In the genomic region with DNA sequence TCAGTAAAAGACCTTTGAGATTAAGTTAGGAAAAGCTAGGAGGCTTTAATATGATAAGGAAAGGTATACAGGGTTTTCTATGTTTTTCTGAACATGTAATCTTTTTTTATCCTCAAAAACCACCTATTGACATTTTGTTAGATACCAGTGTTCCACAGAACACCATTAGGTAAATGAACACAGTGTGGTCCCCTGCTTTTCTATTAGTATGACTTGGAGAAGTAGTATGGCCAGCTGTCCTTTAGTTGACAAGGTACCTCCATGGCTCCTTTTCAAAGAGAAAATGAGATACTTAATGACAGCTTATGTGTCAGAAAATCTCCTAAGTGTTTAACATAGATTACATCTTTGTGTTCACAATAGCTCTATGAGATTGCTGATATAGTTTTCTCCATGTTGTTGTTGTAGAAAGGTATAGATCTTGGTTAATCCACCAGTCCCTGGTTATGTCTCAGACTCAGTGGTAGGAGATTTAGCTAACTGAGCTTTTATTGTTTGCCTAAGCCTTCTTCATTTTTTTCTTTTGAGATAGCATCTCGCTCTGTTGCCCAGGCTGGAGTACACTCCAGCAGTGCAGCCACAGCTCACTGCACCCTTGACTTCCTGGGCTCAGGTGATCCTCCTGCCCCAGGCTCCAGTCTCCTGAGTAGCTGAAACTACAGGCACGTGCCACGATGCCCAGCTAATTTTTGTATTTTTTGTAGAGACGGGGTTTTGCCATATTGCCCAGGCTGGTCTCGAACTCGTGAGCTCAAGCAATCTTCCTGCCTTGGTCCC, we compare ENCODE assay signal across 24 cellular contexts. TPM values are rescaled to one million over a fixed set of nuclear protein-coding genes. Genes with fewer than 3 reads are reported as not detected.
DNase-seq lines count a peak whose midpoint lies in the region; ATAC-seq, FAIRE-seq and TF ChIP-seq lines count a peak whose summit lies in the region.
"Had no signal": no experiment of that assay in that cellular context is flagged by ENCODE, and none has a peak within 500 bp of the region (broad histone marks: within the 10 kb centered on the region; RNA-seq: fewer than 3 reads in every experiment).

No MANE protein-coding gene starts in this region.

- SMC1A ChIA-PET in GM12878 (lab: Charles Lee; ENCODE audit: uncharacterized antibody, unreplicated experiment), result interaction anchor here (0.6 to 6.1 kb wide), 18 partner anchors 7 to 172 kb away, joined by 3 to 71 read pairs (median 4); partner anchors contain the start of gene STIM1

- no peak overlapping the region for H3K4me3 Mint-ChIP-seq in activated T-cell treated with anti-CD3 and anti-CD28 coated beads, Interleukin-2, amount 50 U/mL, for 72 hours
- H3K4me3 Mint-ChIP-seq in stimulated activated effector memory CD8-positive, alpha-beta T cell treated with anti-CD3 and anti-CD28 coated beads, Interleukin-12 subunit alpha, Interleukin-12 subunit beta, amount 100 ng/mL, for 72 hours, result no peak overlapping the region
- H3K4me3 Mint-ChIP-seq in WTC11, result no peak overlapping the region
- H3K4me3 Mint-ChIP-seq: activated naive CD8-positive, alpha-beta T cell treated with anti-CD3 and anti-CD28 coated beads, Interleukin-2, amount 50 U/mL, for 24 hours had no signal

- WGBS in GM12878 (ENCODE audit: insufficient coverage, insufficient replicate concordance, low lambda C conversion rate, missing lambda C conversion rate), result 62% methylated on average over 6 of the region's 6 CpGs

- H3K27ac Mint-ChIP-seq in activated T-cell treated with anti-CD3 and anti-CD28 coated beads, Interleukin-2, amount 50 U/mL, for 72 hours, result peak overlapping the region; percentile 76
- H3K27ac Mint-ChIP-seq in stimulated activated effector memory CD8-positive, alpha-beta T cell treated with anti-CD3 and anti-CD28 coated beads, Interleukin-12 subunit alpha, Interleukin-12 subunit beta, amount 100 ng/mL, for 72 hours, result peak overlapping the region; percentile 33
- H3K27ac Mint-ChIP-seq in WTC11, result no peak overlapping the region
- H3K27ac Mint-ChIP-seq: activated naive CD8-positive, alpha-beta T cell treated with anti-CD3 and anti-CD28 coated beads, Interleukin-2, amount 50 U/mL, for 24 hours; activated T-helper 2 cell treated with anti-CD3 and anti-CD28 coated beads, Interferon-gamma antibody, Interleukin-2, Interleukin-4, amounts not matched to agents 10 μg/mL and 5 μg/mL and 100 μg/mL, durations not matched to agents 14 hours and 24 hours and 36 hours had no signal

- H3K9me3 ChIP-seq in GM12878 (replicated peaks; ENCODE audit: control insufficient read depth, insufficient read depth, low read length), result peaks cover 2% of the 10 kb centered on the region; the same call in 1 of the 3 replicates
- H3K9me3 ChIP-seq in mucosa of descending colon, result no peaks in the 10 kb centered on the region
- H3K9me3 ChIP-seq: A549, MG63, suprapubic skin had no signal

- peaks cover 56% of the 10 kb centered on the region for H3K79me2 ChIP-seq in GM12878 (ENCODE audit: control insufficient read depth, insufficient read depth, low read length)

- no peak for FAIRE-seq in GM12878 (lab: Jason Lieb, UNC)
- FAIRE-seq: A549 had no signal

- no peak for DNase-seq in activated T-cell treated with anti-CD3 and anti-CD28 coated beads, Interleukin-2, amount 50 U/mL, for 72 hours
- DNase-seq in activated T-cell treated with anti-CD3 and anti-CD28 coated beads for 4 hours (no peak), HL-60 (ENCODE audit: low read depth in 1 of 2, low spot score in 1 of 2) (no peak), GM12878 (ENCODE audit: low read depth, low spot score) (no peak), WTC11 (ENCODE audit: low spot score) (no peak), mucosa of descending colon (no peak)
- DNase-seq in stimulated activated effector memory CD8-positive, alpha-beta T cell treated with anti-CD3 and anti-CD28 coated beads, Interleukin-12 subunit alpha, Interleukin-12 subunit beta, amount 100 ng/mL, for 72 hours (ENCODE audit: low spot score in 2 of 2), result no peak
- DNase-seq: activated CD4-positive, alpha-beta T cell treated with anti-CD3 and anti-CD28 coated beads for 48 hours; activated naive CD8-positive, alpha-beta T cell treated with anti-CD3 and anti-CD28 coated beads, Interleukin-2, amount 50 U/mL, for 24 hours; mammary epithelial cell; MG63; NCI-H1436 treated with DMSO at 0.1 percent for 48 hours; NCI-H2107; NCI-H446 treated with DMSO at 0.1 percent for 48 hours; occipital lobe; PC-3; SHP77 treated with DMSO at 0.1 percent for 48 hours; stimulated activated CD4-positive, alpha-beta T cell treated with anti-CD3 and anti-CD28 coated beads, Interleukin-1b, Interleukin-23, amount 100 ng/mL, for 48 hours had no signal

- peak overlapping the region; percentile 79; the same call in 1 of the 2 replicates for H3K27ac ChIP-seq in HL-60 (replicated peaks)
- H3K27ac ChIP-seq in GM12878 (ENCODE audit: control insufficient read depth, insufficient read depth), result peak overlapping the region; percentile 39; the same call in 1 of the 2 replicates
- H3K27ac ChIP-seq: suprapubic skin had no signal

- CTCF ChIA-PET in GM12878 (lab: Yijun Ruan, JAX) (interaction anchor here (0.7 to 4.2 kb wide), 8 partner anchors 8 to 171 kb away, joined by 3 to 36 read pairs (median 6); partner anchors contain the start of gene STIM1), WTC11 (lab: Charles Lee) (interaction anchor here (3.0 kb wide), 1 partner anchor 47 kb away, joined by 13 read pairs; the partner anchor contains the start of gene STIM1)

- H3K27me3 ChIP-seq in HL-60 (ENCODE audit: insufficient read depth, poor library complexity, severe bottlenecking), result no peaks in the 10 kb centered on the region
- no peaks in the 10 kb centered on the region for H3K27me3 ChIP-seq in GM12878 (replicated peaks in 1 of 2; ENCODE audit: control insufficient read depth in 2 of 2, insufficient read depth in 2 of 2, low read length in 1 of 2)
- H3K27me3 ChIP-seq: MG63, suprapubic skin had no signal

- in situ Hi-C loops in GM12878 (cut with MboI), result no loop called here

- no peak for TF ChIP-seq POLR2A in GM12878 (IDR thresholded peaks at IDR 0.05; ENCODE audit: low read depth, low read length)

- TF ChIP-seq EP300 in GM12878 (IDR thresholded peaks at IDR 0.05; ENCODE audit: borderline replicate concordance in 1 of 2, control insufficient read depth in 1 of 2, low read depth in 2 of 2, low read length in 2 of 2), result no peak

- no peak overlapping the region for H3K4me3 ChIP-seq in HL-60 (replicated peaks; ENCODE audit: insufficient read depth, low read length)
- H3K4me3 ChIP-seq in GM12878, result no peak overlapping the region
- no peak overlapping the region for H3K4me3 ChIP-seq in mucosa of descending colon
- H3K4me3 ChIP-seq: A549, MG63, skin epidermis, suprapubic skin had no signal

- intact Hi-C loops in GM12878 (cut with micrococcal nuclease; ENCODE audit: unreplicated experiment) (no loop called here), mucosa of descending colon (cut with DNase I, micrococcal nuclease) (no loop called here)

- TF ChIP-seq RAD21 in GM12878 (IDR thresholded peaks at IDR 0.05; ENCODE audit: insufficient read depth, low read depth, low read length), result no peak

- H3K36me3 ChIP-seq in GM12878 (ENCODE audit: control insufficient read depth in 2 of 2, insufficient read depth in 2 of 2, low read length in 1 of 2) (peaks cover 0 to 3% of the 10 kb centered on the region in 2 experiments; a peak in 1 of 4 replicates), mucosa of descending colon (ENCODE audit: low read depth) (no peaks in the 10 kb centered on the region)
- H3K36me3 ChIP-seq: MG63, suprapubic skin had no signal

- BruUV-seq in GM12878 (replicated peaks; lab: Mats Ljungman, UMichigan), result no TSS peak

- H3K4me2 ChIP-seq in GM12878 (ENCODE audit: control insufficient read depth, insufficient read depth), result no peak overlapping the region
- H3K4me2 ChIP-seq: A549 had no signal

- no peaks in the 10 kb centered on the region for H4K20me1 ChIP-seq in GM12878 (ENCODE audit: control insufficient read depth, insufficient read depth)

- ATAC-seq in activated T-cell treated with anti-CD3 and anti-CD28 coated beads, Interleukin-2, amount 50 U/mL, for 72 hours (replicated peaks in 1 of 2), result no peak
- ATAC-seq in GM12878 (no peak), WTC11 (no peak), mucosa of descending colon (no peak), GM21528 (IDR thresholded peaks at IDR 0.05; ENCODE audit: low FRiP score, unreplicated experiment) (no peak)
- ATAC-seq in stimulated activated effector memory CD8-positive, alpha-beta T cell treated with anti-CD3 and anti-CD28 coated beads, Interleukin-12 subunit alpha, Interleukin-12 subunit beta, amount 100 ng/mL, for 72 hours, result no peak
- ATAC-seq: A549; activated naive CD8-positive, alpha-beta T cell treated with anti-CD3 and anti-CD28 coated beads, Interleukin-2, amount 50 U/mL, for 24 hours; PC-3 had no signal

- RAD21 ChIA-PET in GM12878 (lab: Charles Lee; ENCODE audit: unreplicated experiment), result interaction anchor here (0.5 to 7.6 kb wide), 9 partner anchors 11 to 171 kb away, joined by 3 to 87 read pairs (median 4); partner anchors contain the start of gene STIM1

- H3K4me1 ChIP-seq in GM12878 (ENCODE audit: control insufficient read depth, insufficient read depth, low read length), result peaks cover 42% of the 10 kb centered on the region
- peaks cover 36% of the 10 kb centered on the region for H3K4me1 ChIP-seq in mucosa of descending colon (ENCODE audit: low read depth)

- no peak overlapping the region for H3K9ac ChIP-seq in GM12878 (ENCODE audit: control insufficient read depth, insufficient read depth, low read length)

- H3K36me3 Mint-ChIP-seq in activated T-cell treated with anti-CD3 and anti-CD28 coated beads, Interleukin-2, amount 50 U/mL, for 72 hours (ENCODE audit: insufficient read depth in 2 of 2), result peaks cover 0 to 2% of the 10 kb centered on the region in 2 donors
- no peaks in the 10 kb centered on the region for H3K36me3 Mint-ChIP-seq in stimulated activated effector memory CD8-positive, alpha-beta T cell treated with anti-CD3 and anti-CD28 coated beads, Interleukin-12 subunit alpha, Interleukin-12 subunit beta, amount 100 ng/mL, for 72 hours
- peaks cover 7% of the 10 kb centered on the region; the same call in 1 of the 2 replicates for H3K36me3 Mint-ChIP-seq in WTC11

- H2AFZ ChIP-seq in GM12878 (ENCODE audit: control insufficient read depth, low read depth, low read length), result no peak overlapping the region

- no peaks in the 10 kb centered on the region for H3K27me3 Mint-ChIP-seq in activated T-cell treated with anti-CD3 and anti-CD28 coated beads, Interleukin-2, amount 50 U/mL, for 72 hours (ENCODE audit: low read depth)
- H3K27me3 Mint-ChIP-seq in WTC11 (ENCODE audit: low read depth), result no peaks in the 10 kb centered on the region; the same call in 1 of the 2 replicates
- H3K27me3 Mint-ChIP-seq: activated naive CD8-positive, alpha-beta T cell treated with anti-CD3 and anti-CD28 coated beads, Interleukin-2, amount 50 U/mL, for 24 hours; IgD-negative memory B cell had no signal

- no peaks in the 10 kb centered on the region for H3K9me3 Mint-ChIP-seq in activated T-cell treated with anti-CD3 and anti-CD28 coated beads, Interleukin-2, amount 50 U/mL, for 72 hours
- H3K9me3 Mint-ChIP-seq in stimulated activated effector memory CD8-positive, alpha-beta T cell treated with anti-CD3 and anti-CD28 coated beads, Interleukin-12 subunit alpha, Interleukin-12 subunit beta, amount 100 ng/mL, for 72 hours, result no peaks in the 10 kb centered on the region
- peaks cover 12% of the 10 kb centered on the region for H3K9me3 Mint-ChIP-seq in WTC11
- H3K9me3 Mint-ChIP-seq: activated naive CD8-positive, alpha-beta T cell treated with anti-CD3 and anti-CD28 coated beads, Interleukin-2, amount 50 U/mL, for 24 hours; activated T-helper 2 cell treated with anti-CD3 and anti-CD28 coated beads, Interferon-gamma antibody, Interleukin-2, Interleukin-4, amounts not matched to agents 10 μg/mL and 5 μg/mL and 100 μg/mL, durations not matched to agents 14 hours and 24 hours and 36 hours; IgD-negative memory B cell had no signal

- POLR2A ChIA-PET in GM12878 (lab: Charles Lee), result interaction anchor here (0.6 to 2.8 kb wide), 6 partner anchors 17 to 155 kb away, joined by 3 to 15 read pairs (median 4); partner anchors contain the start of gene STIM1
- POLR2A ChIA-PET in WTC11 (lab: Charles Lee), result no interaction called here

- no peak for TF ChIP-seq CTCF in HL-60 (IDR thresholded peaks at IDR 0.05; ENCODE audit: insufficient read depth, low read length)
- no peak for TF ChIP-seq CTCF in GM12878 (IDR thresholded peaks at IDR 0.05 in 2 of 3, conservative IDR thresholded peaks at IDR 0.05 in 1 of 3; ENCODE audit: control insufficient read depth in 2 of 3, extremely low read depth in 1 of 3, insufficient read depth in 1 of 3, low read depth in 3 of 3, low read length in 3 of 3)
- no peak for TF ChIP-seq CTCF in WTC11 (IDR thresholded peaks at IDR 0.05)
- no peak for TF ChIP-seq CTCF in mucosa of descending colon (IDR thresholded peaks at IDR 0.05)

- peaks cover 61% of the 10 kb centered on the region for H3K4me1 Mint-ChIP-seq in activated T-cell treated with anti-CD3 and anti-CD28 coated beads, Interleukin-2, amount 50 U/mL, for 72 hours (ENCODE audit: low read depth)
- H3K4me1 Mint-ChIP-seq in stimulated activated effector memory CD8-positive, alpha-beta T cell treated with anti-CD3 and anti-CD28 coated beads, Interleukin-12 subunit alpha, Interleukin-12 subunit beta, amount 100 ng/mL, for 72 hours, result peaks cover 49% of the 10 kb centered on the region
- H3K4me1 Mint-ChIP-seq in WTC11, result peaks cover 15% of the 10 kb centered on the region

RNA-seq across cellular contexts. Expression of gene STIM1, which starts 46.0 kb away (rescaled TPM):
- 100 to 1,000 TPM; 129 to 157 TPM for total RNA-seq in activated T-cell treated with anti-CD3 and anti-CD28 coated beads, Interleukin-2, amount 50 U/mL, for 72 hours
- 113 and 116 TPM in 2 replicates for total RNA-seq in GM12878 (2013; cell fraction: nucleolus; rRNA removed)
- total RNA-seq in GM12878 (2014; rRNA removed) (21.6 and 24.0 TPM in 2 replicates), GM12878 (2014; rRNA removed; fragmentation: Illumina TruSeq; extraction: Trizol) (24.9 and 26.0 TPM in 2 replicates), GM12878 (2021) (55.9 and 57.7 TPM in 2 replicates), WTC11 (2021) (17.0 to 18.0 TPM (median 17.4 TPM) in 3 replicates), mucosa of descending colon (10 to 100 TPM; 56.1 to 74.8 (median 72.5) TPM)
- polyA plus RNA-seq in GM12878 (2011; ENCODE audit: low read depth), result 36.6 TPM
- polyA plus RNA-seq in GM12878 (2011; rRNA removed) (36.3 and 39.3 TPM in 2 replicates), GM12878 (2014; fragmentation: Illumina TruSeq; extraction: Trizol) (29.1 and 37.0 TPM in 2 replicates), GM12878 (2014; fragmentation: Nextera tagmentation; extraction: Ambion mirVana) (1 to 10 TPM; 8.6 to 9.9 TPM), GM12878 (2014; rRNA removed) (26.7 and 31.0 TPM in 2 replicates), GM12878 (2016; fragmentation: Nextera tagmentation; extraction: Ambion mirVana) (10 to 100 TPM; 31.8 to 36.8 TPM)
- polyA plus RNA-seq in GM12878 (2011; cell fraction: cytosol; rRNA removed), result 40.8 and 42.5 TPM in 2 replicates
- polyA plus RNA-seq in GM12878 (2011; cell fraction: nucleus; rRNA removed), result 68.6 and 72.6 TPM in 2 replicates
- 45.2 and 48.9 TPM in 2 replicates for polyA plus RNA-seq in GM12878 (2012)
- 143 and 245 TPM in 2 replicates for polyA minus RNA-seq in GM12878 (2011; rRNA and poly(A)+ RNA removed)
- polyA minus RNA-seq in GM12878 (2011; cell fraction: cytosol; rRNA and poly(A)+ RNA removed), result 25.1 and 38.3 TPM in 2 replicates
- 42.4 and 62.3 TPM in 2 replicates for polyA minus RNA-seq in GM12878 (2011; cell fraction: nucleus; rRNA and poly(A)+ RNA removed)
